ENCODE assay signal across 1 cellular context in the genomic region with DNA sequence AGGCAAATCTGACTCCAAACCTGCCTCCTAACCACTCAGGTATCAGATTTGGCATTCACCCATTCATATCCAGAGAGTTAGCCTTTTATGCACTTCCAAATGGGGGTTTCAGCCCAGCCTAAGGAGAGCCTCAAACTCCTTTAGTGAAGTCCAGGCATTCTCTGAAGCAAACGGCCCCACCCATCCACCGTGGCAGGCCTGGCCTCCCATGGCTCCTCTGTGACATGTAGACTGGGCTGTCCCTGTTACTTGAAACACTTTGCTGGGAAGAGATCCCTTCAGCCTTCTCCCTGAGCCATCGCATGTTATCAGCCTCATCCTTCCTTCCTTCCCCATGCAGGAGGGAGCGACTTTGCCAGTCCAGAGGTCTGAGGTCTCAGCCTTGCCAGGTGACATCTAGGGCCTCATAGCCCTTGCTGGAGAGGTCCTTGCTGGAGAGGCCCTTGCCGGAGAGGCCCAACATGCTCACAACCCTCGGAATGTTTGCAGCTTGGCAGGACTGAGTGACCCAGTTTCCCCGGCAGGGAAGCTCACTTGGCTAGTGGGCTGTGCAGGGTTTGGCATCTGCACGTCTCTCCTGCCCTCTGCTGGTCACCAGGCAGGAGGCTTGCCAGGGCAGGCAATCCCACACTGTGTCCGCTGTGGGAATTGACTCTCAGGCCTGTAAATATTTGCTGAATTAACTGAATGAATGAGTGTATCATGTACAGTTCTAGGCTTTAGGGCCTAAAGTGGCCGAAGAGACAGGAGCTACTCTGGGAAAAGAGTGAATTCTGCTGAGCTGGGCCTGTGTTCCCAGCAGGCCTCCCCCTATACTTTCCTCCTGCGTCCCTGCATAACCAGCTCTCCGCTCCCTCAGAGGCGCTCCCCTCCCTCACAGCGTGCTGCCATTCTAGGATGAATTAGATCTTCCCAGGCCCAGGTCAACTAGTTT.
TF ChIP-seq lines count a peak whose summit lies in the region.

No MANE protein-coding gene starts in this region.

TF ChIP-seq in HepG2, 621 proteins besides CTCF, POLR2A, EP300 and RAD21 (continued from another document):
- TF ChIP-seq PITX1 (CRISPR knock-in tag; IDR thresholded peaks at IDR 0.05) (peak; percentile 56; the same call in 1 of the 2 replicates), ZNF451 (CRISPR knock-in tag; IDR thresholded peaks at IDR 0.05) (0 out of 2 replicates have a peak, but pooled peaks have one; percentile 37), ZNF670 (CRISPR knock-in tag; IDR thresholded peaks at IDR 0.05; ENCODE audit: borderline replicate concordance) (no peak), AGO2 (optimal IDR thresholded peaks at IDR 0.05; ENCODE audit: low read depth, low read length) (no peak), ZNF674 (CRISPR knock-in tag; IDR thresholded peaks at IDR 0.05; ENCODE audit: low read depth) (no peak), ZNF883 (CRISPR knock-in tag; IDR thresholded peaks at IDR 0.05; ENCODE audit: not compliant biosample characterization) (peak; percentile 41), GATAD1 (CRISPR knock-in tag; IDR thresholded peaks at IDR 0.05) (peak; percentile 47; the same call in 1 of the 2 replicates), ZNF205 (CRISPR knock-in tag; IDR thresholded peaks at IDR 0.05) (peak; percentile 78; the same call in 1 of the 2 replicates), GABPB1 (CRISPR knock-in tag; IDR thresholded peaks at IDR 0.05) (peak; percentile 29; the same call in 1 of the 2 replicates), ISX (CRISPR knock-in tag; conservative IDR thresholded peaks at IDR 0.05) (no peak)
- TF ChIP-seq, protein P1, sequence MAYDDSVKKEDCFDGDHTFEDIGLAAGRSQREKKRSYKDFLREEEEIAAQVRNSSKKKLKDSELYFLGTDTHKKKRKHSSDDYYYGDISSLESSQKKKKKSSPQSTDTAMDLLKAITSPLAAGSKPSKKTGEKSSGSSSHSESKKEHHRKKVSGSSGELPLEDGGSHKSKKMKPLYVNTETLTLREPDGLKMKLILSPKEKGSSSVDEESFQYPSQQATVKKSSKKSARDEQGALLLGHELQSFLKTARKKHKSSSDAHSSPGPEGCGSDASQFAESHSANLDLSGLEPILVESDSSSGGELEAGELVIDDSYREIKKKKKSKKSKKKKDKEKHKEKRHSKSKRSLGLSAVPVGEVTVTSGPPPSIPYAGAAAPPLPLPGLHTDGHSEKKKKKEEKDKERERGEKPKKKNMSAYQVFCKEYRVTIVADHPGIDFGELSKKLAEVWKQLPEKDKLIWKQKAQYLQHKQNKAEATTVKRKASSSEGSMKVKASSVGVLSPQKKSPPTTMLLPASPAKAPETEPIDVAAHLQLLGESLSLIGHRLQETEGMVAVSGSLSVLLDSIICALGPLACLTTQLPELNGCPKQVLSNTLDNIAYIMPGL (CRISPR knock-in tag; IDR thresholded peaks at IDR 0.05; ENCODE audit: borderline replicate concordance in 1 of 2, low read depth in 1 of 2), result peak in 1 of 2 experiments; percentile 79; a peak in 1 of 4 replicates
- TF ChIP-seq, protein P2, sequence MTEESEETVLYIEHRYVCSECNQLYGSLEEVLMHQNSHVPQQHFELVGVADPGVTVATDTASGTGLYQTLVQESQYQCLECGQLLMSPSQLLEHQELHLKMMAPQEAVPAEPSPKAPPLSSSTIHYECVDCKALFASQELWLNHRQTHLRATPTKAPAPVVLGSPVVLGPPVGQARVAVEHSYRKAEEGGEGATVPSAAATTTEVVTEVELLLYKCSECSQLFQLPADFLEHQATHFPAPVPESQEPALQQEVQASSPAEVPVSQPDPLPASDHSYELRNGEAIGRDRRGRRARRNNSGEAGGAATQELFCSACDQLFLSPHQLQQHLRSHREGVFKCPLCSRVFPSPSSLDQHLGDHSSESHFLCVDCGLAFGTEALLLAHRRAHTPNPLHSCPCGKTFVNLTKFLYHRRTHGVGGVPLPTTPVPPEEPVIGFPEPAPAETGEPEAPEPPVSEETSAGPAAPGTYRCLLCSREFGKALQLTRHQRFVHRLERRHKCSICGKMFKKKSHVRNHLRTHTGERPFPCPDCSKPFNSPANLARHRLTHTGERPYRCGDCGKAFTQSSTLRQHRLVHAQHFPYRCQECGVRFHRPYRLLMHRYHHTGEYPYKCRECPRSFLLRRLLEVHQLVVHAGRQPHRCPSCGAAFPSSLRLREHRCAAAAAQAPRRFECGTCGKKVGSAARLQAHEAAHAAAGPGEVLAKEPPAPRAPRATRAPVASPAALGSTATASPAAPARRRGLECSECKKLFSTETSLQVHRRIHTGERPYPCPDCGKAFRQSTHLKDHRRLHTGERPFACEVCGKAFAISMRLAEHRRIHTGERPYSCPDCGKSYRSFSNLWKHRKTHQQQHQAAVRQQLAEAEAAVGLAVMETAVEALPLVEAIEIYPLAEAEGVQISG (CRISPR knock-in tag; IDR thresholded peaks at IDR 0.05), result 0 out of 2 replicates have a peak, but pooled peaks have one; percentile 22
- TF ChIP-seq, protein P3, sequence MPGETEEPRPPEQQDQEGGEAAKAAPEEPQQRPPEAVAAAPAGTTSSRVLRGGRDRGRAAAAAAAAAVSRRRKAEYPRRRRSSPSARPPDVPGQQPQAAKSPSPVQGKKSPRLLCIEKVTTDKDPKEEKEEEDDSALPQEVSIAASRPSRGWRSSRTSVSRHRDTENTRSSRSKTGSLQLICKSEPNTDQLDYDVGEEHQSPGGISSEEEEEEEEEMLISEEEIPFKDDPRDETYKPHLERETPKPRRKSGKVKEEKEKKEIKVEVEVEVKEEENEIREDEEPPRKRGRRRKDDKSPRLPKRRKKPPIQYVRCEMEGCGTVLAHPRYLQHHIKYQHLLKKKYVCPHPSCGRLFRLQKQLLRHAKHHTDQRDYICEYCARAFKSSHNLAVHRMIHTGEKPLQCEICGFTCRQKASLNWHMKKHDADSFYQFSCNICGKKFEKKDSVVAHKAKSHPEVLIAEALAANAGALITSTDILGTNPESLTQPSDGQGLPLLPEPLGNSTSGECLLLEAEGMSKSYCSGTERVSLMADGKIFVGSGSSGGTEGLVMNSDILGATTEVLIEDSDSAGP (CRISPR knock-in tag; IDR thresholded peaks at IDR 0.05; ENCODE audit: borderline replicate concordance), result no peak; the same call in none of the 2 replicates
- TF ChIP-seq, protein P4, sequence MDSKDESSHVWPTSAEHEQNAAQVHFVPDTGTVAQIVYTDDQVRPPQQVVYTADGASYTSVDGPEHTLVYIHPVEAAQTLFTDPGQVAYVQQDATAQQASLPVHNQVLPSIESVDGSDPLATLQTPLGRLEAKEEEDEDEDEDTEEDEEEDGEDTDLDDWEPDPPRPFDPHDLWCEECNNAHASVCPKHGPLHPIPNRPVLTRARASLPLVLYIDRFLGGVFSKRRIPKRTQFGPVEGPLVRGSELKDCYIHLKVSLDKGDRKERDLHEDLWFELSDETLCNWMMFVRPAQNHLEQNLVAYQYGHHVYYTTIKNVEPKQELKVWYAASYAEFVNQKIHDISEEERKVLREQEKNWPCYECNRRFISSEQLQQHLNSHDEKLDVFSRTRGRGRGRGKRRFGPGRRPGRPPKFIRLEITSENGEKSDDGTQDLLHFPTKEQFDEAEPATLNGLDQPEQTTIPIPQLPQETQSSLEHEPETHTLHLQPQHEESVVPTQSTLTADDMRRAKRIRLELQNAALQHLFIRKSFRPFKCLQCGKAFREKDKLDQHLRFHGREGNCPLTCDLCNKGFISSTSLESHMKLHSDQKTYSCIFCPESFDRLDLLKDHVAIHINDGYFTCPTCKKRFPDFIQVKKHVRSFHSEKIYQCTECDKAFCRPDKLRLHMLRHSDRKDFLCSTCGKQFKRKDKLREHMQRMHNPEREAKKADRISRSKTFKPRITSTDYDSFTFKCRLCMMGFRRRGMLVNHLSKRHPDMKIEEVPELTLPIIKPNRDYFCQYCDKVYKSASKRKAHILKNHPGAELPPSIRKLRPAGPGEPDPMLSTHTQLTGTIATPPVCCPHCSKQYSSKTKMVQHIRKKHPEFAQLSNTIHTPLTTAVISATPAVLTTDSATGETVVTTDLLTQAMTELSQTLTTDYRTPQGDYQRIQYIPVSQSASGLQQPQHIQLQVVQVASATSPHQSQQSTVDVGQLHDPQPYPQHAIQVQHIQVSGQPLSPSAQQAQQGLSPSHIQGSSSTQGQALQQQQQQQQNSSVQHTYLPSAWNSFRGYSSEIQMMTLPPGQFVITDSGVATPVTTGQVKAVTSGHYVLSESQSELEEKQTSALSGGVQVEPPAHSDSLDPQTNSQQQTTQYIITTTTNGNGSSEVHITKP (CRISPR knock-in tag; IDR thresholded peaks at IDR 0.05; ENCODE audit: low read depth), result peak; percentile 66; the same call in 1 of the 2 replicates
